Comparison of ENCODE assay signal across 10 cellular contexts in the genomic region with DNA sequence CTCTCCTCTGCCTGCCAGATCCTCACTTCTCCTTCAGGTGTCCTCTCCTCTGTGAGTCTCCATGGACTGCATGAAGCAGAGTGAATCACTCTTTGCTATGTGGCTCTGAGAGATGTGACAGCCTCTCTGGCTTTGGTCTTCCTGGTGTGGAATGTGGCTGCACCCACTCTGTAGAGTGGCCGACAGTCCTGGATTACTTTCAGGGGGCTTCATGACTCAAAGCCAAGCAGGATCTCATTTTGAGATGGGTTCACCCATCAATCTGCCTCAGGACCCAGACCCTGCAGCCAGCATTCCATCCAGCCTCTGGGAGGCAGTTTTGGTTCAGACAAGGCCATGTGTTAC.
"Had no signal": no experiment of that assay in that cellular context is flagged by ENCODE, and none has a peak within 500 bp of the region (broad histone marks: within the 10 kb centered on the region; RNA-seq: fewer than 3 reads in every experiment).

No MANE protein-coding gene starts in this region.

- H3K4me3 Mint-ChIP-seq: activated CD4-positive, alpha-beta T cell treated with anti-CD3 and anti-CD28 coated beads for 36 hours; natural killer cell had no signal

- DNase-seq: activated CD4-positive, alpha-beta T cell treated with anti-CD3 and anti-CD28 coated beads for 36 hours; activated naive CD4-positive, alpha-beta T cell treated with anti-CD3 and anti-CD28 coated beads, Interleukin-2, amount 50 U/mL, for 16 hours; activated T-cell treated with anti-CD3 and anti-CD28 coated beads, Interleukin-2, amount 50 U/mL, for 1 hour; caudate nucleus; cortex of kidney; effector memory CD4-positive, alpha-beta T cell; left cardiac atrium; natural killer cell; stimulated activated CD4-positive, alpha-beta T cell treated with anti-CD3 and anti-CD28 coated beads, Interleukin-4, amount 100 ng/mL, for 1 hour; tibial artery had no signal

- ATAC-seq: activated CD4-positive, alpha-beta T cell treated with anti-CD3 and anti-CD28 coated beads for 36 hours; natural killer cell had no signal

- H3K27ac Mint-ChIP-seq: activated CD4-positive, alpha-beta T cell treated with anti-CD3 and anti-CD28 coated beads for 36 hours; natural killer cell had no signal

- H3K4me1 Mint-ChIP-seq: natural killer cell had no signal
